ENCODE assay signal across 19 cellular contexts in genomic region chr2:184555352-184555751, GRCh38. TPM values are rescaled to one million over a fixed set of nuclear protein-coding genes. Genes with fewer than 3 reads are reported as not detected.
"Had no signal": no experiment of that assay in that cellular context is flagged by ENCODE, and none has a peak within 500 bp of the region (broad histone marks: within the 10 kb centered on the region; RNA-seq: fewer than 3 reads in every experiment).

No MANE protein-coding gene starts in this region.

- H3K27ac ChIP-seq: SJCRH30, SK-N-MC had no signal

- H3K9me3 ChIP-seq: MG63, SJCRH30 had no signal

- H3K4me3 ChIP-seq: MG63, SJCRH30, SK-N-MC had no signal

- H3K27me3 ChIP-seq: MG63, SJCRH30 had no signal

- DNase-seq: KBM-7, NCI-H1092, NCI-H1105 treated with DMSO at 0.1 percent for 48 hours, NCI-H1417 treated with DMSO at 0.1 percent for 48 hours, NCI-H146, NCI-H1694 treated with DMSO at 0.1 percent for 48 hours, NCI-H1930, NCI-H2081, NCI-H2107, NCI-H2227 treated with DMSO at 0.1 percent for 48 hours, NCI-H524 treated with DMSO at 0.1 percent for 48 hours, NCI-H69, NCI-H774, RPMI8226, SHP77 treated with DMSO at 0.1 percent for 48 hours, SJCRH30 had no signal

- H3K36me3 ChIP-seq: MG63, SJCRH30 had no signal

RNA-seq across cellular contexts. Expression of gene ZNF804A, which starts 43.0 kb away (rescaled TPM):
- total RNA-seq: HT-29 had no signal
